ENCODE assay signal across 12 cellular contexts in genomic region chr2:136255127-136255526, GRCh38.
"Had no signal": no experiment of that assay in that cellular context is flagged by ENCODE, and none has a peak within 500 bp of the region (broad histone marks: within the 10 kb centered on the region; RNA-seq: fewer than 3 reads in every experiment).

No MANE protein-coding gene starts in this region.

- H3K9me3 ChIP-seq: breast epithelium, esophagus muscularis mucosa, suprapubic skin, upper lobe of right lung had no signal

- H3K27me3 ChIP-seq: breast epithelium, dorsolateral prefrontal cortex, esophagus muscularis mucosa, suprapubic skin, upper lobe of right lung had no signal

- H3K36me3 Mint-ChIP-seq: activated naive CD8-positive, alpha-beta T cell; stimulated activated effector memory CD8-positive, alpha-beta T cell treated with anti-CD3 and anti-CD28 coated beads, Interleukin-12 subunit alpha, Interleukin-12 subunit beta, amount 100 ng/mL, for 72 hours had no signal

- H3K27ac ChIP-seq: breast epithelium, esophagus muscularis mucosa, suprapubic skin, upper lobe of right lung had no signal

- ATAC-seq: stimulated activated effector memory CD8-positive, alpha-beta T cell treated with anti-CD3 and anti-CD28 coated beads, Interleukin-12 subunit alpha, Interleukin-12 subunit beta, amount 100 ng/mL, for 72 hours had no signal

- H3K9me3 Mint-ChIP-seq: stimulated activated effector memory CD8-positive, alpha-beta T cell treated with anti-CD3 and anti-CD28 coated beads, Interleukin-12 subunit alpha, Interleukin-12 subunit beta, amount 100 ng/mL, for 72 hours had no signal

- DNase-seq: activated CD4-positive, alpha-beta T cell treated with anti-CD3 and anti-CD28 coated beads for 1 hour; aorta; dorsolateral prefrontal cortex; posterior cingulate gyrus; T-helper 9 cell; upper lobe of right lung had no signal

- H3K36me3 ChIP-seq: breast epithelium, esophagus muscularis mucosa, suprapubic skin, upper lobe of right lung had no signal

- H3K27me3 Mint-ChIP-seq: activated naive CD8-positive, alpha-beta T cell had no signal

- H3K4me1 ChIP-seq: suprapubic skin had no signal

- H3K4me3 ChIP-seq: breast epithelium, dorsolateral prefrontal cortex, esophagus muscularis mucosa, skin epidermis, suprapubic skin, upper lobe of right lung had no signal

- H3K4me3 Mint-ChIP-seq: activated naive CD8-positive, alpha-beta T cell; stimulated activated effector memory CD8-positive, alpha-beta T cell treated with anti-CD3 and anti-CD28 coated beads, Interleukin-12 subunit alpha, Interleukin-12 subunit beta, amount 100 ng/mL, for 72 hours had no signal

- H3K27ac Mint-ChIP-seq: activated naive CD8-positive, alpha-beta T cell; stimulated activated effector memory CD8-positive, alpha-beta T cell treated with anti-CD3 and anti-CD28 coated beads, Interleukin-12 subunit alpha, Interleukin-12 subunit beta, amount 100 ng/mL, for 72 hours had no signal
